ENCODE assay signal across 1 cellular context in genomic region chr6:53322188-53323029, GRCh38.
TF ChIP-seq lines count a peak whose summit lies in the region.

No MANE protein-coding gene starts in this region.

TF ChIP-seq in IMR-90, 13 proteins besides CTCF, POLR2A, EP300 and RAD21:
- TF ChIP-seq CHD1 (IDR thresholded peaks at IDR 0.05; ENCODE audit: low read depth, low read length) (no peak), CEBPB (IDR thresholded peaks at IDR 0.05; ENCODE audit: low read depth, low read length) (peak; percentile 44; the same call in 1 of the 2 replicates), MAFK (IDR thresholded peaks at IDR 0.05; ENCODE audit: low read depth, low read length) (peak; percentile 84)
